In genomic region chr3:93877427-93877826, GRCh38 we compare ENCODE assay signal across 7 cellular contexts.
DNase-seq lines count a peak whose midpoint lies in the region; FAIRE-seq and TF ChIP-seq lines count a peak whose summit lies in the region.
"Not testable (repeated sequence)": the region's sequence is repeated elsewhere in the genome, so short reads cannot be mapped to it uniquely, and the experiment has no call there.

No MANE protein-coding gene starts in this region.

- H3K9me3 ChIP-seq in BLaER1 treated with 17β-estradiol and CSF1 and Interleukin-3, amounts not matched to agents 10 nM and 100 nM (replicated peaks in 1 of 11); mammary epithelial cell (replicated peaks; ENCODE audit: insufficient read depth, low read length); esophagus squamous epithelium; keratinocyte (ENCODE audit: control insufficient read depth, low read depth, low read length): not testable (repeated sequence)

- intact Hi-C loops in mammary epithelial cell (cut with micrococcal nuclease); esophagus squamous epithelium (cut with DNase I): not testable (repeated sequence)

- H3K9ac ChIP-seq in BLaER1 treated with 17β-estradiol and CSF1 and Interleukin-3, amounts not matched to agents 10 nM and 100 nM: 0 out of 22 replicates have a peak overlapping the region, but pooled peaks of 1 of the 11 experiments have one; percentile 11
- peak overlapping the region; percentile 20; the same call in 1 of the 2 replicates for H3K9ac ChIP-seq in KMS-11
- H3K9ac ChIP-seq in mammary epithelial cell (ENCODE audit: insufficient read depth, low read length); keratinocyte (ENCODE audit: control insufficient read depth, extremely low read depth, insufficient read depth, low read length): not testable (repeated sequence)

- peak overlapping the region; percentile 51 to 75 (median 64); a peak in 19 of 22 replicates for H3K4me2 ChIP-seq in BLaER1 treated with 17β-estradiol and CSF1 and Interleukin-3, amounts not matched to agents 10 nM and 100 nM
- peak overlapping the region; percentile 84 for H3K4me2 ChIP-seq in KMS-11
- H3K4me2 ChIP-seq in mammary epithelial cell (ENCODE audit: insufficient read depth, low read depth, low read length): peak overlapping the region; percentile 62
- H3K4me2 ChIP-seq in keratinocyte (ENCODE audit: control insufficient read depth, extremely low read depth, insufficient read depth, low read depth, low read length): peak overlapping the region; percentile 6

- peak overlapping the region; percentile 50; the same call in 1 of the 2 replicates for H2AFZ ChIP-seq in KMS-11 (ENCODE audit: low read depth)
- not testable (repeated sequence) for H2AFZ ChIP-seq in mammary epithelial cell (ENCODE audit: low read depth, low read length); keratinocyte (ENCODE audit: control insufficient read depth, low read length)

- 65% methylated on average over 4 of the region's 4 CpGs for WGBS in mammary epithelial cell (ENCODE audit: low coverage, missing lambda C conversion rate)
- 54 to 76% methylated on average over 4 of the region's 4 CpGs for WGBS in esophagus squamous epithelium, 2 donors

- CTCF ChIA-PET in mammary epithelial cell (lab: Charles Lee; ENCODE audit: low non-redundant PET): interaction anchor here (0.6 kb wide), 1 partner anchor 38 kb away, joined by 5 read pairs; no protein-coding TSS in a partner anchor

- not testable (repeated sequence) for H3K4me3 ChIP-seq in BLaER1 treated with 17β-estradiol and CSF1 and Interleukin-3, amounts not matched to agents 10 nM and 100 nM; KMS-11 (IDR thresholded peaks at IDR 0.05; ENCODE audit: insufficient read depth, low read depth, low read length); epithelial cell of esophagus (ENCODE audit: low read length); esophagus squamous epithelium; keratinocyte (ENCODE audit: control insufficient read depth in 2 of 3, extremely low read depth in 1 of 3, insufficient read depth in 2 of 3, low read depth in 1 of 3, low read length in 3 of 3)
- peak overlapping the region in 1 of 3 experiments; percentile 8 for H3K4me3 ChIP-seq in mammary epithelial cell (replicated peaks in 1 of 3; ENCODE audit: insufficient read depth in 1 of 3, low read depth in 2 of 3, low read length in 3 of 3)

- not testable (repeated sequence) for H4K20me1 ChIP-seq in BLaER1 treated with 17β-estradiol and CSF1 and Interleukin-3, amounts not matched to agents 10 nM and 100 nM; KMS-11 (ENCODE audit: insufficient read depth); mammary epithelial cell (ENCODE audit: insufficient read depth, low read length); keratinocyte (ENCODE audit: control insufficient read depth, extremely low read depth, insufficient read depth, low read length)

- not testable (repeated sequence) for BruUV-seq in mammary epithelial cell (replicated peaks; lab: Mats Ljungman, UMichigan)

- not testable (repeated sequence) for DNase-seq in RCC 7860 (ENCODE audit: low spot score); esophagus squamous epithelium (lab: John Stamatoyannopoulos, UW); keratinocyte (ENCODE audit: low read depth, low spot score)
- DNase-seq in mammary epithelial cell (peak; percentile 19), epithelial cell of esophagus (ENCODE audit: low read depth) (peak; percentile 78)

- not testable (repeated sequence) for H3K27me3 ChIP-seq in BLaER1 treated with 17β-estradiol and CSF1 and Interleukin-3, amounts not matched to agents 10 nM and 100 nM; KMS-11 (ENCODE audit: insufficient read depth, low read depth); mammary epithelial cell (ENCODE audit: insufficient read depth, low read length); esophagus squamous epithelium; keratinocyte (ENCODE audit: control insufficient read depth, extremely low read depth, insufficient read depth, low read length)

- FAIRE-seq in RCC 7860 (lab: Jason Lieb, UNC) (peak; percentile 30), keratinocyte (lab: Jason Lieb, UNC) (peak; percentile 20)

- dilution Hi-C loops in mammary epithelial cell (cut with HindIII; ENCODE audit: low sequenced_read_pairs); keratinocyte (cut with MboI; ENCODE audit: extremely low pct_ligation_motif_present, low sequenced_read_pairs): not testable (repeated sequence)

- not testable (repeated sequence) for H3K9me1 ChIP-seq in keratinocyte (ENCODE audit: control insufficient read depth, extremely low read depth, insufficient read depth, low read length)

- TF ChIP-seq POLR2A in esophagus squamous epithelium (IDR thresholded peaks at IDR 0.05): not testable (repeated sequence)

- TF ChIP-seq CTCF in KMS-11 (conservative IDR thresholded peaks at IDR 0.05; ENCODE audit: low read depth, low read length); mammary epithelial cell (conservative IDR thresholded peaks at IDR 0.05 in 1 of 2, IDR thresholded peaks at IDR 0.05 in 1 of 2; ENCODE audit: extremely low read depth in 1 of 2, insufficient read depth in 1 of 2, low read depth in 1 of 2, low read length in 2 of 2); epithelial cell of esophagus (IDR thresholded peaks at IDR 0.05; ENCODE audit: insufficient read depth, low read depth, low read length, missing control alignments); esophagus squamous epithelium (IDR thresholded peaks at IDR 0.05); keratinocyte (optimal IDR thresholded peaks at IDR 0.05 in 1 of 3, IDR thresholded peaks at IDR 0.05 in 1 of 3, conservative IDR thresholded peaks at IDR 0.05 in 1 of 3; ENCODE audit: extremely low read depth in 1 of 3, insufficient read depth in 2 of 3, low read length in 3 of 3): not testable (repeated sequence)

- peak overlapping the region in 1 of 11 experiments; percentile 56; a peak in 2 of 22 replicates for H3K27ac ChIP-seq in BLaER1 treated with 17β-estradiol and CSF1 and Interleukin-3, amounts not matched to agents 10 nM and 100 nM
- peak overlapping the region; percentile 67 for H3K27ac ChIP-seq in KMS-11
- peak overlapping the region; percentile 67 for H3K27ac ChIP-seq in mammary epithelial cell (ENCODE audit: insufficient read depth, low read depth, low read length)
- peak overlapping the region in 3 of 4 donors; percentile 34 to 81 (median 79) for H3K27ac ChIP-seq in esophagus squamous epithelium
- H3K27ac ChIP-seq in keratinocyte (ENCODE audit: control insufficient read depth, insufficient read depth, low read length): not testable (repeated sequence)

- not testable (repeated sequence) for H3K36me3 ChIP-seq in BLaER1 treated with 17β-estradiol and CSF1 and Interleukin-3, amounts not matched to agents 10 nM and 100 nM; KMS-11 (ENCODE audit: insufficient read depth); mammary epithelial cell (ENCODE audit: insufficient read depth, low read length); esophagus squamous epithelium; keratinocyte (ENCODE audit: control insufficient read depth in 2 of 2, extremely low read depth in 1 of 2, insufficient read depth in 2 of 2, low read length in 2 of 2)

- in situ Hi-C loops in mammary epithelial cell (cut with MboI; ENCODE audit: low sequenced_read_pairs in 2 of 2): not testable (repeated sequence)

- H3K79me2 ChIP-seq in KMS-11 (ENCODE audit: insufficient read depth, low read depth); mammary epithelial cell (ENCODE audit: insufficient read depth, low read length); keratinocyte (ENCODE audit: control insufficient read depth, insufficient read depth, low read length): not testable (repeated sequence)

- peaks cover 13 to 22% (median 16%) of the 10 kb centered on the region in 10 experiments for H3K4me1 ChIP-seq in BLaER1 treated with 17β-estradiol and CSF1 and Interleukin-3, amounts not matched to agents 10 nM and 100 nM
- peaks cover 57% of the 10 kb centered on the region for H3K4me1 ChIP-seq in KMS-11 (ENCODE audit: low read depth, poor library complexity, severe bottlenecking)
- H3K4me1 ChIP-seq in mammary epithelial cell (ENCODE audit: insufficient read depth, low read length): peaks cover 13% of the 10 kb centered on the region
- H3K4me1 ChIP-seq in esophagus squamous epithelium: peaks cover 0 to 20% (median 6%) of the 10 kb centered on the region in 3 donors
- not testable (repeated sequence) for H3K4me1 ChIP-seq in keratinocyte (ENCODE audit: control insufficient read depth, extremely low read depth, insufficient read depth, low read length)

Comparison
In these comparisons a context has a peak if more than half of its experiments do, and no peak if none do; other contexts are left out.
1. H3K4me2 ChIP-seq: peak in every context shown above with its lines; median percentile 84 in KMS-11; 64 in BLaER1 treated with 17β-estradiol and CSF1 and Interleukin-3, amounts not matched to agents 10 nM and 100 nM; 62 in mammary epithelial cell; 6 in keratinocyte.